ENCODE assay signal across 8 cellular contexts in genomic region chr1:37515185-37516034, GRCh38.
DNase-seq lines count a peak whose midpoint lies in the region; TF ChIP-seq lines count a peak whose summit lies in the region.

No MANE protein-coding gene starts in this region.

- peaks cover 24 to 31% (median 29%) of the 10 kb centered on the region in 11 experiments for H3K36me3 ChIP-seq in BLaER1 treated with 17β-estradiol and CSF1 and Interleukin-3, amounts not matched to agents 10 nM and 100 nM
- 0 out of 2 replicates have a peak, but pooled peaks cover 3% of the 10 kb centered on the region for H3K36me3 ChIP-seq in MM.1S (replicated peaks; ENCODE audit: insufficient read depth, low read length)

- H3K4me3 Mint-ChIP-seq in nephron = peak overlapping the region; percentile 94 to 99 (median 96)

- peaks cover 34 to 48% (median 38%) of the 10 kb centered on the region in 10 experiments for H3K4me1 ChIP-seq in BLaER1 treated with 17β-estradiol and CSF1 and Interleukin-3, amounts not matched to agents 10 nM and 100 nM
- H3K4me1 ChIP-seq in MM.1S (ENCODE audit: low read length) = peaks cover 12% of the 10 kb centered on the region

- H3K79me2 ChIP-seq in MM.1S (ENCODE audit: low read length) = peaks cover 27% of the 10 kb centered on the region

- TF ChIP-seq CTCF in MM.1S (IDR thresholded peaks at IDR 0.05; ENCODE audit: low read length) = no peak
- TF ChIP-seq CTCF in coronary artery (IDR thresholded peaks at IDR 0.05) = no peak
- no peak for TF ChIP-seq CTCF in nephron (IDR thresholded peaks at IDR 0.05; ENCODE audit: unreplicated experiment in 3 of 3)

- DNase-seq in MM.1S (no peak), coronary artery (ENCODE audit: low spot score) (no peak), MV-4-11 (lab: John Stamatoyannopoulos, UW) (no peak), OCI-M1 (lab: John Stamatoyannopoulos, UW) (no peak), HEK293T (ENCODE audit: extremely low spot score) (no peak)
- DNase-seq in activated effector memory CD4-positive, alpha-beta T cell treated with anti-CD3 and anti-CD28 coated beads, Interleukin-2, amount 50 U/mL, for 16 hours = no peak

- POLR2A ChIA-PET in HEK293T (lab: Yijun Ruan, JAX) = interaction anchor here (1.0 to 1.9 kb wide), 17 partner anchors 8 to 175 kb away, joined by 3 to 8 read pairs (median 5); partner anchors contain the start of genes DNALI1, SNIP1 and ZC3H12A

- peak overlapping the region; percentile 83 to 94 (median 89) for H3K9ac ChIP-seq in BLaER1 treated with 17β-estradiol and CSF1 and Interleukin-3, amounts not matched to agents 10 nM and 100 nM
- H3K9ac ChIP-seq in MM.1S (ENCODE audit: low read length) = peak overlapping the region; percentile 69

- peaks cover 17% of the 10 kb centered on the region for H3K4me1 Mint-ChIP-seq in nephron

- peaks cover 0 to 32% (median 17%) of the 10 kb centered on the region in 11 experiments; a peak in 15 of 22 replicates for H3K9me3 ChIP-seq in BLaER1 treated with 17β-estradiol and CSF1 and Interleukin-3, amounts not matched to agents 10 nM and 100 nM (replicated peaks in 1 of 11)
- H3K9me3 ChIP-seq in MM.1S (replicated peaks; ENCODE audit: insufficient read depth, low read length) = no peaks in the 10 kb centered on the region

- H3K9me2 ChIP-seq in MM.1S (replicated peaks; ENCODE audit: insufficient read depth, low read length) = no peaks in the 10 kb centered on the region

- CTCF ChIA-PET in HEK293T (lab: Yijun Ruan, JAX) = interaction anchor here (0.5 to 1.8 kb wide), 7 partner anchors 12 to 277 kb away, joined by 3 to 9 read pairs (median 3); no protein-coding TSS in a partner anchor

- peaks cover 0 to 36% (median 16%) of the 10 kb centered on the region in 11 experiments; a peak in 14 of 22 replicates for H4K20me1 ChIP-seq in BLaER1 treated with 17β-estradiol and CSF1 and Interleukin-3, amounts not matched to agents 10 nM and 100 nM
- no peaks in the 10 kb centered on the region for H4K20me1 ChIP-seq in MM.1S (ENCODE audit: insufficient read depth, low read length)

- peak overlapping the region; percentile 87 to 97 (median 97) for H3K27ac Mint-ChIP-seq in nephron

- H3F3A ChIP-seq in MM.1S (ENCODE audit: insufficient read depth, low read length) = peaks cover 7% of the 10 kb centered on the region; the same call in 1 of the 2 replicates

- peaks cover 16% of the 10 kb centered on the region for H3K27me3 Mint-ChIP-seq in nephron (ENCODE audit: low read depth)

- peak overlapping the region; percentile 76 to 98 (median 93) for H3K4me3 ChIP-seq in BLaER1 treated with 17β-estradiol and CSF1 and Interleukin-3, amounts not matched to agents 10 nM and 100 nM
- H3K4me3 ChIP-seq in MM.1S (ENCODE audit: low read length) = peak overlapping the region; percentile 81
- H3K4me3 ChIP-seq in coronary artery = peak overlapping the region; percentile 98

- peak overlapping the region; percentile 73 to 100 (median 98) for H3K4me2 ChIP-seq in BLaER1 treated with 17β-estradiol and CSF1 and Interleukin-3, amounts not matched to agents 10 nM and 100 nM
- H3K4me2 ChIP-seq in MM.1S (ENCODE audit: low read depth, low read length) = peak overlapping the region; percentile 97

- H3K36me3 Mint-ChIP-seq in nephron (ENCODE audit: low read depth) = peaks cover 15% of the 10 kb centered on the region

- peak overlapping the region; percentile 78 to 91 (median 87) for H3K27ac ChIP-seq in BLaER1 treated with 17β-estradiol and CSF1 and Interleukin-3, amounts not matched to agents 10 nM and 100 nM
- H3K27ac ChIP-seq in MM.1S (ENCODE audit: low read length) (peak overlapping the region; percentile 72; the same call in 1 of the 2 replicates), coronary artery (peak overlapping the region; percentile 82 to 96)

- H3K9me3 Mint-ChIP-seq in nephron = no peaks in the 10 kb centered on the region

- peak overlapping the region; percentile 90 for H2AFZ ChIP-seq in MM.1S (ENCODE audit: low read length)

- H3K27me3 ChIP-seq in BLaER1 treated with 17β-estradiol and CSF1 and Interleukin-3, amounts not matched to agents 10 nM and 100 nM = no peaks in the 10 kb centered on the region
- no peaks in the 10 kb centered on the region for H3K27me3 ChIP-seq in MM.1S (replicated peaks; ENCODE audit: insufficient read depth, low read length)

TF ChIP-seq in HEK293T, 16 proteins besides CTCF, POLR2A, EP300 and RAD21:
- TF ChIP-seq ZNF384 (IDR thresholded peaks at IDR 0.05) = no peak
- no peak for TF ChIP-seq SUZ12 (IDR thresholded peaks at IDR 0.05)
- no peak for TF ChIP-seq ARNT (IDR thresholded peaks at IDR 0.05)
- TF ChIP-seq SP1 (IDR thresholded peaks at IDR 0.05) = no peak
